ENCODE assay signal across 19 cellular contexts in genomic region chr2:172181840-172182239, GRCh38.
DNase-seq lines count a peak whose midpoint lies in the region; ATAC-seq and TF ChIP-seq lines count a peak whose summit lies in the region.
"Had no signal": no experiment of that assay in that cellular context is flagged by ENCODE, and none has a peak within 500 bp of the region (broad histone marks: within the 10 kb centered on the region; RNA-seq: fewer than 3 reads in every experiment).

No MANE protein-coding gene starts in this region.

- no peak for TF ChIP-seq CTCF in WTC11 (IDR thresholded peaks at IDR 0.05)
- no peak for TF ChIP-seq CTCF in testis (IDR thresholded peaks at IDR 0.05)
- no peak for TF ChIP-seq CTCF in vagina (IDR thresholded peaks at IDR 0.05)

- no peaks in the 10 kb centered on the region for H3K9me3 ChIP-seq in testis
- peaks cover 6% of the 10 kb centered on the region for H3K9me3 ChIP-seq in vagina
- H3K9me3 ChIP-seq: tibial artery had no signal

- ATAC-seq in WTC11, result peak; percentile 98
- ATAC-seq: gastrocnemius medialis, HepG2 had no signal

- H3K27ac ChIP-seq in testis (no peak overlapping the region), vagina (no peak overlapping the region)
- H3K27ac ChIP-seq: cardiac muscle cell, gastrocnemius medialis, tibial artery had no signal

- H3K9me3 Mint-ChIP-seq in WTC11, result peaks cover 19% of the 10 kb centered on the region

- H3K27me3 ChIP-seq in testis (no peaks in the 10 kb centered on the region), vagina (no peaks in the 10 kb centered on the region)
- H3K27me3 ChIP-seq: cardiac muscle cell, gastrocnemius medialis, tibial artery had no signal

- H3K27me3 Mint-ChIP-seq in WTC11 (ENCODE audit: low read depth), result peaks cover 52% of the 10 kb centered on the region

- H3K4me1 Mint-ChIP-seq in WTC11, result peaks cover 27% of the 10 kb centered on the region
- H3K4me1 Mint-ChIP-seq: activated B cell treated with CpG ODN at 0.5 μM for 24 hours, naive B cell had no signal

- TF ChIP-seq POLR2A in testis (IDR thresholded peaks at IDR 0.05) (no peak), vagina (IDR thresholded peaks at IDR 0.05) (no peak)

- WGBS in testis, 2 donors, result 28% methylated on average over 3 of the region's 3 CpGs

- no peaks in the 10 kb centered on the region for H3K36me3 ChIP-seq in testis (ENCODE audit: low read depth, missing control alignments)
- H3K36me3 ChIP-seq in vagina, result no peaks in the 10 kb centered on the region
- H3K36me3 ChIP-seq: cardiac muscle cell, gastrocnemius medialis, tibial artery had no signal

- no peak overlapping the region for H3K27ac Mint-ChIP-seq in WTC11
- H3K27ac Mint-ChIP-seq: activated B cell treated with CpG ODN at 0.5 μM for 24 hours, naive B cell had no signal

- no peak overlapping the region for H3K4me3 Mint-ChIP-seq in WTC11
- H3K4me3 Mint-ChIP-seq: activated B cell treated with CpG ODN at 0.5 μM for 24 hours, naive B cell had no signal

- H3K4me1 ChIP-seq in testis (peaks cover 7% of the 10 kb centered on the region), vagina (no peaks in the 10 kb centered on the region)
- H3K4me1 ChIP-seq: gastrocnemius medialis had no signal

- H3K4me3 ChIP-seq in testis (no peak overlapping the region), vagina (no peak overlapping the region)
- H3K4me3 ChIP-seq: cardiac muscle cell, gastrocnemius medialis, tibial artery had no signal

- DNase-seq in HEK293T (ENCODE audit: extremely low spot score), result peak; percentile 54
- peak; percentile 31 for DNase-seq in WTC11 (ENCODE audit: low spot score)
- DNase-seq in iPS-NIHi7 (ENCODE audit: extremely low spot score), result peak; percentile 58
- DNase-seq in testis, result peak; percentile 59
- no peak for DNase-seq in activated gamma-delta T cell (lab: John Stamatoyannopoulos, UW)
- DNase-seq in vagina (ENCODE audit: extremely low spot score in 2 of 2), result no peak
- no peak for DNase-seq in NCI-H2227 (lab: John Stamatoyannopoulos, UW; ENCODE audit: unreplicated experiment)
- DNase-seq: activated B cell treated with CpG ODN at 0.5 μM for 24 hours; activated naive CD4-positive, alpha-beta T cell treated with anti-CD3 and anti-CD28 coated beads, Interleukin-2, amount 50 U/mL, for 16 hours; C1 segment of cervical spinal cord; gastrocnemius medialis; naive B cell; NCI-H1105; NCI-H510A; OCI-M1; SW 1271; tibial artery had no signal

- intact Hi-C loops in testis (cut with DNase I; ENCODE audit: low total_unique reads), result no loop called here
- intact Hi-C loops in vagina (cut with DNase I), result no loop called here

- peaks cover 13% of the 10 kb centered on the region for H3K36me3 Mint-ChIP-seq in WTC11

- POLR2A ChIA-PET in HEK293T (lab: Yijun Ruan, JAX) (no interaction called here), WTC11 (lab: Charles Lee) (no interaction called here)

- CTCF ChIA-PET in HEK293T (lab: Yijun Ruan, JAX) (interaction anchor here (0.9 kb wide), 1 partner anchor 9 kb away, joined by 4 read pairs; no protein-coding TSS in a partner anchor), WTC11 (lab: Charles Lee) (interaction anchor here (0.9 to 6.0 kb wide), 3 partner anchors 9 to 493 kb away, joined by 3 to 31 read pairs (median 3); no protein-coding TSS in a partner anchor)

TF ChIP-seq in HEK293T, 16 proteins besides CTCF, POLR2A, EP300 and RAD21:
- TF ChIP-seq SUZ12 (IDR thresholded peaks at IDR 0.05) (no peak), TARDBP (IDR thresholded peaks at IDR 0.05) (no peak), HDGF (IDR thresholded peaks at IDR 0.05; ENCODE audit: borderline replicate concordance) (no peak), BHLHE40 (IDR thresholded peaks at IDR 0.05; ENCODE audit: borderline replicate concordance) (no peak), PKNOX1 (IDR thresholded peaks at IDR 0.05) (no peak), CTBP1 (IDR thresholded peaks at IDR 0.05; ENCODE audit: borderline replicate concordance) (no peak), FOXK2 (IDR thresholded peaks at IDR 0.05) (no peak), ARNT (IDR thresholded peaks at IDR 0.05) (no peak), NFRKB (IDR thresholded peaks at IDR 0.05) (no peak), ELF4 (IDR thresholded peaks at IDR 0.05) (no peak)

TF ChIP-seq in WTC11, 78 proteins besides CTCF, POLR2A, EP300 and RAD21 (continues in another document):
- TF ChIP-seq HMGXB4 (CRISPR knock-in tag; IDR thresholded peaks at IDR 0.05) (no peak), FOXP4 (CRISPR knock-in tag; IDR thresholded peaks at IDR 0.05) (peak; percentile 76; the same call in 1 of the 2 replicates), ZBTB43 (CRISPR knock-in tag; IDR thresholded peaks at IDR 0.05) (no peak), ATF6 (CRISPR knock-in tag; IDR thresholded peaks at IDR 0.05) (no peak), ZNF281 (CRISPR knock-in tag; IDR thresholded peaks at IDR 0.05) (no peak)

Comparison
In these comparisons a context has a peak if more than half of its experiments do, and no peak if none do; other contexts are left out.
1. DNase-seq: peak in HEK293T (single experiment), WTC11 (single experiment), iPS-NIHi7 (single experiment) and testis (single experiment); none in activated gamma-delta T cell (single experiment), vagina (0 of 2) and NCI-H2227 (single experiment).